ENCODE assay signal across 8 cellular contexts in the genomic region with DNA sequence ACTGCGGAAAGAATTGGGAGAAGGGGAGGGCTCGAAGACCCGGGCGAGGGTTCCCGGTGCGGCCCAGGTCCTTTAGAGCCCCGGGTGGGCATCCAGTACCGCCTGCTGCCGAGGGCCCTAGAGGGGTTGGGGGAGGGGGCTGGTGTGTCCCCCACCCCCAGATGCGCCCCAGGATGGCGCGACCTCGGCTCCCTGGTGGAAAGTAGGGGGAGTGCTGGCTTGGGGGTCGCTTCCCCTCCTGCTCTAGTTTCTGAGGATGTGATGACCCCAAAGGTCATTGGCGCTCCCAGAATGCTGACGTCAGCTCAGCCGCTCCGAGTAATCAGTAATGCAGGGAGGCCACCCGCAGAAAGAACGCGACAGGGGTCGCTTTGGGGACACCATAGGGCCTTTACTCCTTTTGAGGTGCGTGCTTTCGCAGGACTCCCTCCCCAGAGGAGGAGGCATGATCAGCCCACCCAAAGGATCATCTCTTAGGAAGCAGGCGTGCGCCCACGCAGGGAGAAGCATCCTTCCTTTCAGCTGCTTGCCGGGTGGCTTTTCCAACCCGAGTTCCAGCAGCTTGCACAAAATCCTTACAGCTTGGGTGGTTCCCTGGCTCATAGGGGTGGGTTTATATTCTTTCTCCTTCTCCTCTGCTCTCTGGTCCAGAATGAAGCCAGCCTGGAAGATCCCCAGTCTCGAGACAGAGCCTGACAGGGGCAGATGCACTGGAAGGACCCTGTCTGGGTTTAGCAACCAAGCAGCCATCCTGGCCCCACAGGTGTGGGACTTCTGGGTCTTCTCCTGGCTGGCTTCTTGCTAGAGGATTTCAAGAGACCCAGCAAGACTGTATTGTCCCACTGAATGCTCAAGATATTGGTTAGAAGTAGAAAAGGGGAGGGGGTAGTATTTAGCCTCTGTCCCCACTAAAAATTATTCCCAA. TPM values are rescaled to one million over a fixed set of nuclear protein-coding genes. Genes with fewer than 3 reads are reported as not detected.
DNase-seq lines count a peak whose midpoint lies in the region; ATAC-seq and TF ChIP-seq lines count a peak whose summit lies in the region.

No MANE protein-coding gene starts in this region.

- H3K4me3 ChIP-seq in HCT116 (replicated peaks in 1 of 2; ENCODE audit: low read depth in 1 of 2, low read length in 2 of 2) (no peak overlapping the region), iPS DF 6.9 (ENCODE audit: low read length) (peak overlapping the region; percentile 64; the same call in 1 of the 2 replicates), skeletal muscle tissue (ENCODE audit: low read length in 3 of 3) (peak overlapping the region; percentile 30 to 83 (median 52))

- H3K9ac ChIP-seq in HCT116 (ENCODE audit: low read length) (no peak overlapping the region), skeletal muscle tissue (ENCODE audit: low read depth in 1 of 3, low read length in 3 of 3) (no peak overlapping the region)

- TF ChIP-seq CTCF in HCT116 (IDR thresholded peaks at IDR 0.05 in 2 of 3, conservative IDR thresholded peaks at IDR 0.05 in 1 of 3; ENCODE audit: borderline replicate concordance in 1 of 3, insufficient read depth in 1 of 3, low read depth in 2 of 3, low read length in 2 of 3), result no peak

- H3K4me2 ChIP-seq in HCT116 (ENCODE audit: low read length), result peak overlapping the region; percentile 97

- CTCF ChIA-PET in HCT116 (lab: Charles Lee), result no interaction called here
- CTCF ChIA-PET in activated CD8-positive, alpha-beta T cell treated with anti-CD3 and anti-CD28 coated beads, Interleukin-2, amount 10 ng/mL, durations not matched to agents 7 days and 5 days (lab: Charles Lee), result interaction anchor here (0.9 kb wide), 1 partner anchor 57 kb away, joined by 3 read pairs; no protein-coding TSS in a partner anchor

- intact Hi-C loops in HCT116 (cut with micrococcal nuclease), result loop anchor here (5.0 kb wide), 2 partner anchors 96 to 121 kb away; no protein-coding TSS in a partner anchor

- no peak for TF ChIP-seq POLR2A in HCT116 (IDR thresholded peaks at IDR 0.05; ENCODE audit: borderline replicate concordance, extremely low read depth, insufficient read depth, insufficient read length)

- DNase-seq in HCT116 (ENCODE audit: low read depth, low spot score), result no peak
- DNase-seq in activated CD8-positive, alpha-beta T cell treated with anti-CD3 and anti-CD28 coated beads, Interleukin-2, amount 10 ng/mL, durations not matched to agents 7 days and 5 days, result no peak
- DNase-seq in iPS DF 6.9 (ENCODE audit: low read depth, low spot score), result no peak
- no peak for DNase-seq in NCI-H82 (lab: John Stamatoyannopoulos, UW)
- DNase-seq in NCI-H2196 treated with DMSO at 0.1 percent for 48 hours (lab: John Stamatoyannopoulos, UW; ENCODE audit: unreplicated experiment), result no peak
- no peak for DNase-seq in H4 (ENCODE audit: low spot score)

- no peak for ATAC-seq in HCT116
- no peak for ATAC-seq in activated CD8-positive, alpha-beta T cell treated with anti-CD3 and anti-CD28 coated beads, Interleukin-2, amount 10 ng/mL, durations not matched to agents 7 days and 5 days
- no peak for ATAC-seq in GM21381 (IDR thresholded peaks at IDR 0.05; ENCODE audit: unreplicated experiment)

- POLR2A ChIA-PET in HCT116 (lab: Charles Lee), result no interaction called here
- POLR2A ChIA-PET in activated CD8-positive, alpha-beta T cell treated with anti-CD3 and anti-CD28 coated beads, Interleukin-2, amount 10 ng/mL, durations not matched to agents 7 days and 5 days (lab: Charles Lee), result interaction anchor here (1.3 kb wide), 1 partner anchor 94 kb away, joined by 3 read pairs; no protein-coding TSS in a partner anchor

- no peaks in the 10 kb centered on the region for H3K9me2 ChIP-seq in HCT116 (ENCODE audit: insufficient read depth)

- WGBS in iPS DF 6.9 (ENCODE audit: insufficient coverage, insufficient read length), result no CpG with 5 or more reads among the region's 30 CpGs

- H3K79me2 ChIP-seq in HCT116 (ENCODE audit: insufficient read depth, low read length), result no peaks in the 10 kb centered on the region

- peaks cover 11% of the 10 kb centered on the region for H3K4me1 Mint-ChIP-seq in activated CD8-positive, alpha-beta T cell treated with anti-CD3 and anti-CD28 coated beads, Interleukin-2, amount 10 ng/mL, durations not matched to agents 7 days and 5 days (ENCODE audit: low read depth)

- H3K9me3 ChIP-seq in HCT116 (ENCODE audit: control insufficient read depth in 1 of 2, insufficient read depth in 1 of 2, low read depth in 1 of 2, low read length in 2 of 2), result no peaks in the 10 kb centered on the region
- H3K9me3 ChIP-seq in iPS DF 6.9 (ENCODE audit: control insufficient read depth, insufficient read depth, low read length), result no peaks in the 10 kb centered on the region
- no peaks in the 10 kb centered on the region for H3K9me3 ChIP-seq in skeletal muscle tissue (ENCODE audit: control insufficient read depth in 3 of 3, low read length in 3 of 3)

- H3K36me3 Mint-ChIP-seq in activated CD8-positive, alpha-beta T cell treated with anti-CD3 and anti-CD28 coated beads, Interleukin-2, amount 10 ng/mL, durations not matched to agents 7 days and 5 days (ENCODE audit: low read depth), result no peaks in the 10 kb centered on the region

- RAD21 ChIA-PET in HCT116 (lab: Charles Lee; ENCODE audit: low non-redundant PET in 1 of 2, low total read pairs in 2 of 2, uncharacterized antibody in 2 of 2, unreplicated experiment in 2 of 2), result no interaction called here

- H3K27ac ChIP-seq in HCT116 (ENCODE audit: low read depth, low read length), result no peak overlapping the region
- no peak overlapping the region for H3K27ac ChIP-seq in iPS DF 6.9 (ENCODE audit: low read length)
- no peak overlapping the region for H3K27ac ChIP-seq in skeletal muscle tissue (ENCODE audit: low read depth, low read length)

- no peaks in the 10 kb centered on the region for H3K9me3 Mint-ChIP-seq in activated CD8-positive, alpha-beta T cell treated with anti-CD3 and anti-CD28 coated beads, Interleukin-2, amount 10 ng/mL, durations not matched to agents 7 days and 5 days (ENCODE audit: insufficient read depth)

- no peak overlapping the region for H3K27ac Mint-ChIP-seq in activated CD8-positive, alpha-beta T cell treated with anti-CD3 and anti-CD28 coated beads, Interleukin-2, amount 10 ng/mL, durations not matched to agents 7 days and 5 days

- TF ChIP-seq RAD21 in HCT116 (IDR thresholded peaks at IDR 0.05; ENCODE audit: low read depth), result no peak

- BruUV-seq in HCT116 (replicated peaks; lab: Mats Ljungman, UMichigan), result TSS peak; percentile 24

- peak overlapping the region; percentile 54 for H3K4me3 Mint-ChIP-seq in activated CD8-positive, alpha-beta T cell treated with anti-CD3 and anti-CD28 coated beads, Interleukin-2, amount 10 ng/mL, durations not matched to agents 7 days and 5 days

- H4K20me1 ChIP-seq in HCT116 (ENCODE audit: insufficient read depth), result no peaks in the 10 kb centered on the region

- H3K36me3 ChIP-seq in HCT116 (ENCODE audit: control insufficient read depth in 1 of 2, insufficient read depth in 2 of 2, low read length in 2 of 2) (no peaks in the 10 kb centered on the region), iPS DF 6.9 (ENCODE audit: control insufficient read depth, insufficient read depth, low read length) (no peaks in the 10 kb centered on the region), skeletal muscle tissue (ENCODE audit: control insufficient read depth in 3 of 3, insufficient read depth in 3 of 3, low read length in 3 of 3) (no peaks in the 10 kb centered on the region)

- H2AFZ ChIP-seq in HCT116 (ENCODE audit: low read depth, low read length, poor library complexity, severe bottlenecking), result no peak overlapping the region

- peaks cover 6 to 33% of the 10 kb centered on the region in 2 experiments; a peak in 3 of 4 replicates for H3K4me1 ChIP-seq in HCT116 (ENCODE audit: control insufficient read depth in 1 of 2, insufficient read depth in 2 of 2, low read length in 2 of 2)
- peaks cover 4% of the 10 kb centered on the region; the same call in 1 of the 2 replicates for H3K4me1 ChIP-seq in iPS DF 6.9 (ENCODE audit: control insufficient read depth, insufficient read depth, low read length)
- H3K4me1 ChIP-seq in skeletal muscle tissue (ENCODE audit: control insufficient read depth in 3 of 3, insufficient read depth in 3 of 3, low read length in 3 of 3), result peaks cover 4 to 29% (median 14%) of the 10 kb centered on the region in 3 donors

- peaks cover 17% of the 10 kb centered on the region for H3K27me3 Mint-ChIP-seq in activated CD8-positive, alpha-beta T cell treated with anti-CD3 and anti-CD28 coated beads, Interleukin-2, amount 10 ng/mL, durations not matched to agents 7 days and 5 days (ENCODE audit: low read depth)

- H3K27me3 ChIP-seq in HCT116 (ENCODE audit: insufficient read depth, low read length), result 0 out of 2 replicates have a peak, but pooled peaks cover 1% of the 10 kb centered on the region
- peaks cover 11% of the 10 kb centered on the region for H3K27me3 ChIP-seq in iPS DF 6.9 (ENCODE audit: control insufficient read depth, insufficient read depth, low read length)
- H3K27me3 ChIP-seq in skeletal muscle tissue (ENCODE audit: control insufficient read depth in 3 of 3, insufficient read depth in 3 of 3, low read length in 3 of 3), result peaks cover 0 to 2% (median 0%) of the 10 kb centered on the region in 3 donors

TF ChIP-seq in HCT116, 20 proteins besides CTCF, POLR2A, EP300 and RAD21 (continues in another document):
- TF ChIP-seq FOSL1 (IDR thresholded peaks at IDR 0.05; ENCODE audit: low read depth), result no peak
- TF ChIP-seq EZH2phosphoT487 (IDR thresholded peaks at IDR 0.05; ENCODE audit: borderline replicate concordance), result no peak
- no peak for TF ChIP-seq CBX3 (IDR thresholded peaks at IDR 0.05; ENCODE audit: low read depth)
- no peak for TF ChIP-seq EZH2 (IDR thresholded peaks at IDR 0.05)
- TF ChIP-seq TCF7L2 (IDR thresholded peaks at IDR 0.05; ENCODE audit: borderline replicate concordance, extremely low read depth, insufficient read depth, insufficient read length), result no peak
- TF ChIP-seq ATF3 (IDR thresholded peaks at IDR 0.05), result no peak

RNA-seq across cellular contexts. Expression of gene PRKAG2, which starts 1.3 kb away (rescaled TPM):
- total RNA-seq in HCT116 (2021; ENCODE audit: unreplicated experiment), result 23.6 TPM
- 18.0 and 20.9 TPM in 2 replicates for polyA plus RNA-seq in HCT116 (2012)
- 10 to 100 TPM; 23.6 to 28.3 TPM for total RNA-seq in activated CD8-positive, alpha-beta T cell treated with anti-CD3 and anti-CD28 coated beads, Interleukin-2, amount 10 ng/mL, durations not matched to agents 7 days and 5 days
- total RNA-seq in skeletal muscle tissue, result 4.7 TPM
- 7.3 and 11.3 TPM in 2 replicates for total RNA-seq in H4 (2014; rRNA removed; shearing (Covaris generic))

Comparison
In these comparisons a context has a peak if more than half of its experiments do, and no peak if none do; other contexts are left out.
1. H3K4me3 ChIP-seq: peak in iPS DF 6.9 (single experiment) and skeletal muscle tissue (3 of 3); none in HCT116 (0 of 2).